ENCODE assay signal across 20 cellular contexts in the genomic region with DNA sequence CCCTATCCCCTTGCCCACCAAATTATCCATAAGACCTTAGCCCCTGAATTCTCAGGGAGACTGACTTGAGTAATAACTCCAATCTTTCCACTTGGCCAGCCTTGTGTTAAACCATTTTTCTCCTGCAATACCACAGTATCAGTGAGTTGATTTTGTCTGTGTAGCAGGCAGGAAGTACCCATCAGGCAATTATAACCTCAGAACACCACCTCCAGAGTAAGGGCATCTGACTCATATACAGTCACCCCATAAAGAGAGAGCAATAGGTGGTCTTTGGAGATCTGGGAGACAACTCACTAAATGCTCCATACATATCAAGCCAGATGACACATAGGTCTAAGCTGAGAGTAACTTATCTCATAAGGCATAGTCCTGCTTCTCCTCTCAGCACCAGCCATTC.
DNase-seq lines count a peak whose midpoint lies in the region; ATAC-seq, FAIRE-seq and TF ChIP-seq lines count a peak whose summit lies in the region.
"Had no signal": no experiment of that assay in that cellular context is flagged by ENCODE, and none has a peak within 500 bp of the region (broad histone marks: within the 10 kb centered on the region; RNA-seq: fewer than 3 reads in every experiment).

No MANE protein-coding gene starts in this region.

- H3K27me3 Mint-ChIP-seq in astrocyte (ENCODE audit: low read depth, unreplicated experiment), result no peaks in the 10 kb centered on the region

- H3K27me3 ChIP-seq in astrocyte (ENCODE audit: insufficient read depth, low read length), result no peaks in the 10 kb centered on the region
- H3K27me3 ChIP-seq: heart right ventricle had no signal

- H3K9me3 ChIP-seq in astrocyte (ENCODE audit: insufficient read depth, low read depth, low read length), result no peaks in the 10 kb centered on the region

- no peak overlapping the region for H3K4me3 Mint-ChIP-seq in astrocyte (ENCODE audit: unreplicated experiment)
- H3K4me3 Mint-ChIP-seq: activated naive CD4-positive, alpha-beta T cell treated with anti-CD3 and anti-CD28 coated beads, Interleukin-2, amount 10 ng/mL, durations not matched to agents 7 days and 5 days; activated T-cell treated with anti-CD3 and anti-CD28 coated beads, Interleukin-2, amount 50 U/mL, for 4 hours; CD4-positive, CD25-positive, alpha-beta regulatory T cell; nephron progenitor cell had no signal

- peak; percentile 87 for DNase-seq in EL
- peak; percentile 43 for DNase-seq in astrocyte (ENCODE audit: low read depth)
- DNase-seq in kidney tubule cell (ENCODE audit: low spot score), result peak; percentile 97
- no peak for DNase-seq in activated effector memory CD4-positive, alpha-beta T cell treated with anti-CD3 and anti-CD28 coated beads, Interleukin-2, amount 50 U/mL, for 16 hours
- no peak for DNase-seq in OCI-M2 (lab: John Stamatoyannopoulos, UW; ENCODE audit: unreplicated experiment)
- no peak for DNase-seq in MV-4-11 (lab: John Stamatoyannopoulos, UW)
- DNase-seq: activated CD8-positive, alpha-beta memory T cell treated with anti-CD3 and anti-CD28 coated beads for 24 hours; activated naive CD4-positive, alpha-beta T cell treated with anti-CD3 and anti-CD28 coated beads, Interleukin-2, amount 10 ng/mL, durations not matched to agents 7 days and 5 days; activated T-cell treated with anti-CD3 and anti-CD28 coated beads, Interleukin-2, amount 50 U/mL, for 4 hours; CD4-positive, CD25-positive, alpha-beta regulatory T cell; cerebellar nuclear complex; effector memory CD4-positive, alpha-beta T cell; heart right ventricle; NCI-H1930; NCI-H345; nephron progenitor cell; T1000 had no signal

- H3K9me3 Mint-ChIP-seq in astrocyte (ENCODE audit: unreplicated experiment), result peaks cover 4% of the 10 kb centered on the region
- H3K9me3 Mint-ChIP-seq: activated T-cell treated with anti-CD3 and anti-CD28 coated beads, Interleukin-2, amount 50 U/mL, for 4 hours had no signal

- no peak for FAIRE-seq in astrocyte (lab: Jason Lieb, UNC)
- FAIRE-seq: K562 had no signal

- H3K36me3 Mint-ChIP-seq in astrocyte (ENCODE audit: low read depth, unreplicated experiment), result no peaks in the 10 kb centered on the region
- H3K36me3 Mint-ChIP-seq: activated naive CD4-positive, alpha-beta T cell treated with anti-CD3 and anti-CD28 coated beads, Interleukin-2, amount 10 ng/mL, durations not matched to agents 7 days and 5 days; CD4-positive, CD25-positive, alpha-beta regulatory T cell had no signal

- H3K27ac Mint-ChIP-seq in astrocyte (ENCODE audit: unreplicated experiment), result peak overlapping the region; percentile 51
- H3K27ac Mint-ChIP-seq: activated naive CD4-positive, alpha-beta T cell treated with anti-CD3 and anti-CD28 coated beads, Interleukin-2, amount 10 ng/mL, durations not matched to agents 7 days and 5 days; CD4-positive, CD25-positive, alpha-beta regulatory T cell; nephron progenitor cell had no signal

- H3K9ac ChIP-seq in astrocyte (ENCODE audit: low read length), result no peak overlapping the region

- no peaks in the 10 kb centered on the region for H4K20me1 ChIP-seq in astrocyte (ENCODE audit: insufficient read depth, low read length)

- H3K4me1 Mint-ChIP-seq in astrocyte (ENCODE audit: low read depth, unreplicated experiment), result peaks cover 31% of the 10 kb centered on the region
- H3K4me1 Mint-ChIP-seq: activated naive CD4-positive, alpha-beta T cell treated with anti-CD3 and anti-CD28 coated beads, Interleukin-2, amount 10 ng/mL, durations not matched to agents 7 days and 5 days; CD4-positive, CD25-positive, alpha-beta regulatory T cell; nephron progenitor cell had no signal

- H3K4me2 ChIP-seq in astrocyte (ENCODE audit: low read length), result peak overlapping the region; percentile 7

- no peak overlapping the region for H3K4me3 ChIP-seq in astrocyte (ENCODE audit: insufficient read depth, low read depth, low read length)
- H3K4me3 ChIP-seq: heart right ventricle, K562 had no signal

- H3K4me1 ChIP-seq in astrocyte (ENCODE audit: insufficient read depth, low read length), result peaks cover 7% of the 10 kb centered on the region

- H3K79me2 ChIP-seq in astrocyte (ENCODE audit: insufficient read depth, low read length), result no peaks in the 10 kb centered on the region

- no peaks in the 10 kb centered on the region for H3K36me3 ChIP-seq in astrocyte (ENCODE audit: insufficient read depth, low read length)

- no peak overlapping the region for H3K27ac ChIP-seq in astrocyte (ENCODE audit: low read depth, low read length)

- H2AFZ ChIP-seq in astrocyte (ENCODE audit: low read depth, low read length), result no peak overlapping the region

- no peak for TF ChIP-seq CTCF in astrocyte (IDR thresholded peaks at IDR 0.05; ENCODE audit: insufficient read depth, low read depth, low read length)

- ATAC-seq in HG03432 (IDR thresholded peaks at IDR 0.05; ENCODE audit: unreplicated experiment) (peak; percentile 80), HG03175 (IDR thresholded peaks at IDR 0.05; ENCODE audit: unreplicated experiment) (no peak)
- ATAC-seq: activated T-cell treated with anti-CD3 and anti-CD28 coated beads, Interleukin-2, amount 50 U/mL, for 4 hours; K562 had no signal

Comparison
In these comparisons a context has a peak if more than half of its experiments do, and no peak if none do; other contexts are left out.
1. DNase-seq: peak in EL (single experiment), astrocyte (single experiment) and kidney tubule cell (single experiment); none in activated effector memory CD4-positive, alpha-beta T cell treated with anti-CD3 and anti-CD28 coated beads, Interleukin-2, amount 50 U/mL, for 16 hours (single experiment), OCI-M2 (single experiment) and MV-4-11 (single experiment).